Comparison of ENCODE assay signal across 8 cellular contexts in the genomic region with DNA sequence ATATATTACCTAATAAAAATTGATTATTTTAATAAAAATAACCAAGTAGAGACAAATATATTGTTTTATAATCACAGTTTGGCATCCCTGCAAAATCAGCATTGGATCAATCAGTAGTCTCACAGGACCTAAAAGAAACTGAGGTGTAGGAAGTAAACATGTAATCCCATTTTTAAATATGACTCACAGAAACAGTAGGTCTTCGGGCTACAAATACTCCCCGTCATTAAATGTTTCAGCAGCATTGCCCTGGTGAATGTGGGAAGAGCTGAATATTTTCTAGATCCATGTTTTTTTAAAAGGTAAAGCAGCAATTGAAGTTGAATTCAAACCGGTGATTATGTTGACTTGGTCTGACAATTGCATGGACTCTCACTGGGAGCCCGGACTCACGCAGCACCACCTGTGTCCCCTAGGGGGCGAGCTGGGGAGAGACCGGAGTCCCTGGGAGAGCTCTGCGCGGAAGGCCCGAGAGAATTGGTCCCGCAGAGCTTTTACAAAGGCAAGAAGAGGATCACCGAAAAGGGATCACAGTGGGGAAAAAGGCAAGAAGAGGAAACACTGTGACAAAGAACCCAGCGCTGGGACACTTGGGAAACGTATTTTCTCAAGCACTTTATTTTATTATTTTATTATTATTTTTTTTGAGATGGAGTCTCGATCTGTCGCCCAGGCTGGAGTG. TPM values are rescaled to one million over a fixed set of nuclear protein-coding genes. Genes with fewer than 3 reads are reported as not detected.
A peak's percentile ranks its signal among the peaks of the same experiment; 100 is the strongest.
DNase-seq lines count a peak whose midpoint lies in the region; ATAC-seq, FAIRE-seq and TF ChIP-seq lines count a peak whose summit lies in the region.

No MANE protein-coding gene starts in this region.

- no peaks in the 10 kb centered on the region for H3K9me3 Mint-ChIP-seq in dendritic cell treated with granulocyte-macrophage colony-stimulating factor and Interleukin-4, amounts not matched to agents 40 ng/mL and 50 ng/mL, for 4 days

- DNase-seq in NCI-H526 treated with DMSO at 0.1 percent for 48 hours (lab: John Stamatoyannopoulos, UW) (peak; percentile 24), lung (ENCODE audit: low spot score) (peak; percentile 92), H54 (ENCODE audit: insufficient read length, low spot score) (no peak)
- DNase-seq in activated CD4-positive, alpha-beta T cell treated with anti-CD3 and anti-CD28 coated beads, Interleukin-2, amount 50 U/mL, for 48 hours: peak; percentile 94 to 96
- peak; percentile 72 for DNase-seq in stimulated activated CD8-positive, alpha-beta memory T cell treated with anti-CD3 and anti-CD28 coated beads, Interleukin-15, amount 100 ng/mL, for 24 hours (ENCODE audit: low read depth)

- H3K27me3 ChIP-seq in lung (ENCODE audit: control insufficient read depth, insufficient read depth): no peaks in the 10 kb centered on the region

- no peak overlapping the region for H3K4me3 ChIP-seq in lung

- no peaks in the 10 kb centered on the region for H3K27me3 Mint-ChIP-seq in dendritic cell treated with granulocyte-macrophage colony-stimulating factor and Interleukin-4, amounts not matched to agents 40 ng/mL and 50 ng/mL, for 4 days

- no peaks in the 10 kb centered on the region for H3K36me3 Mint-ChIP-seq in dendritic cell treated with granulocyte-macrophage colony-stimulating factor and Interleukin-4, amounts not matched to agents 40 ng/mL and 50 ng/mL, for 4 days (ENCODE audit: low read depth)

- ATAC-seq in HG02763 (IDR thresholded peaks at IDR 0.05; ENCODE audit: unreplicated experiment): peak; percentile 49
- peak; percentile 84 for ATAC-seq in lung (ENCODE audit: insufficient read depth, low FRiP score)

- H3K4me1 ChIP-seq in lung (ENCODE audit: control insufficient read depth in 2 of 2, insufficient read depth in 2 of 2, low read length in 2 of 2): no peaks in the 10 kb centered on the region

- FAIRE-seq in H54 (lab: Jason Lieb, UNC): no peak

- H3K27ac ChIP-seq in lung (ENCODE audit: low read depth in 1 of 2, low read length in 1 of 2): no peak overlapping the region

- TF ChIP-seq POLR2A in H54 (IDR thresholded peaks at IDR 0.05; ENCODE audit: low read depth, low read length): no peak

- H3K27ac Mint-ChIP-seq in dendritic cell treated with granulocyte-macrophage colony-stimulating factor and Interleukin-4, amounts not matched to agents 40 ng/mL and 50 ng/mL, for 4 days: peak overlapping the region; percentile 98

- intact Hi-C loops in dendritic cell treated with granulocyte-macrophage colony-stimulating factor and Interleukin-4, amounts not matched to agents 40 ng/mL and 50 ng/mL, for 4 days (cut with micrococcal nuclease): loop anchor here (1.0 kb wide), 1 partner anchor 17 kb away; a partner anchor contains a TSS

- peak; percentile 97 for TF ChIP-seq CTCF in GM12873 (IDR thresholded peaks at IDR 0.05; ENCODE audit: insufficient read depth, low read depth, low read length, missing control alignments)
- TF ChIP-seq CTCF in lung (IDR thresholded peaks at IDR 0.05; ENCODE audit: control extremely low read depth, extremely low read depth): peak; percentile 87

- no peaks in the 10 kb centered on the region for H3K36me3 ChIP-seq in lung (ENCODE audit: control insufficient read depth in 2 of 2, insufficient read depth in 2 of 2, low read length in 2 of 2)

- H3K9me3 ChIP-seq in lung (ENCODE audit: control insufficient read depth in 2 of 2, insufficient read depth in 1 of 2, low read length in 1 of 2): no peaks in the 10 kb centered on the region

- H3K4me1 Mint-ChIP-seq in dendritic cell treated with granulocyte-macrophage colony-stimulating factor and Interleukin-4, amounts not matched to agents 40 ng/mL and 50 ng/mL, for 4 days (ENCODE audit: low read depth): peaks cover 69% of the 10 kb centered on the region

- 22 to 23% methylated on average over 16 of the region's 16 CpGs for WGBS in lung, 2 donors

- peak overlapping the region; percentile 13 for H3K4me3 Mint-ChIP-seq in dendritic cell treated with granulocyte-macrophage colony-stimulating factor and Interleukin-4, amounts not matched to agents 40 ng/mL and 50 ng/mL, for 4 days

RNA-seq across cellular contexts. Expression of a gene that starts 17.2 kb away (rescaled TPM):
- total RNA-seq in lung: 10 to 100 TPM; 70.1 to 95.5 TPM
- polyA plus RNA-seq in lung: 10 to 100 TPM; 29.1 to 29.8 TPM
